In the genomic region with DNA sequence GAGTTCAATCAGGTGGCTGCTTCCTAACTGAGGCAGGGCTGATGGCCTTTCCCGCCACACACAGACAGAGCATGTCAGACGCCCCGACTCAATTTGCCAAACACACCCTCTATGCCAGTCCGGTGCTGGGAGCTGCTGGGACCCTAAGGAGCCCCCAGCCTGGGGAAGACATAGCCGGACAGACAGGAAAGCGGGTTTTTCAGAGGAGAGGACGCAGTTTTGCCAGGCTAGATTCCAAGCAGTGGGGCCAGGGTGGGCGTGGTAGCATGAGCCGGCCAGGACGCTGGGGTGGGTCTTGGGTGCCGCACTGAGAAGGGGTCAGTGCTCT, we compare ENCODE assay signal across 1 cellular context.
TF ChIP-seq lines count a peak whose summit lies in the region.

No MANE protein-coding gene starts in this region.

TF ChIP-seq in liver, 16 proteins besides CTCF, POLR2A, EP300 and RAD21 (continued from another document):
- no peak for TF ChIP-seq REST (IDR thresholded peaks at IDR 0.05)
